In the genomic region with DNA sequence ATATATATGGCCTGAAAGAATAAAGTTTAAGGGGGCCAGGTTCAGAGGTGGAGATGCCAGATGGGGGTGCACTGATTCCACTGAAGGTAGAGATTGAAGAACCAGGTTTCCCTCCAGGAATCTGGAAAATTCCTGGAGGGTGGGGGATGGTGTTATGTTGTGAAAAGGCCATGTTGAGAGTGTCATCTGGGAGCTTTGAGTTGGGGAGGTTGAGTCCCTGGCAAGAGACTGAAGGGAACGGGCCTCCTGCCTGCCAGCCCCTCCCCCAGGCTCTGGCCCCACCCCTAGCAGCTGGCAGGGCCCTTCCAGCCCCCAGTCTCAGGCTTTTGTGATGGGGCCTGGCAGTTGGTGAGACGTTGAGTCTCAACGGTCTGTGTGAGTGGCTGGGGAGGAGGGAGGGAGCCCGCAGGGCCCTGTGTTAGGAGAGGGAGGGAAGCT, we compare ENCODE assay signal across 13 cellular contexts. TPM values are rescaled to one million over a fixed set of nuclear protein-coding genes. Genes with fewer than 3 reads are reported as not detected.
A peak's percentile ranks its signal among the peaks of the same experiment; 100 is the strongest.
DNase-seq lines count a peak whose midpoint lies in the region; ATAC-seq and TF ChIP-seq lines count a peak whose summit lies in the region.
"Had no signal": no experiment of that assay in that cellular context is flagged by ENCODE, and none has a peak within 500 bp of the region (broad histone marks: within the 10 kb centered on the region; RNA-seq: fewer than 3 reads in every experiment).

No MANE protein-coding gene starts in this region.

- H3K4me3 ChIP-seq in GM23338 (peak overlapping the region; percentile 72), endodermal cell (ENCODE audit: low read length) (no peak overlapping the region)
- H3K4me3 ChIP-seq: body of pancreas, thoracic aorta had no signal

- peaks cover 10% of the 10 kb centered on the region; the same call in 1 of the 2 replicates for H3K79me2 ChIP-seq in GM23338 (replicated peaks; ENCODE audit: insufficient read depth)

- H4K20me1 ChIP-seq in GM23338 (replicated peaks; ENCODE audit: insufficient read depth): no peaks in the 10 kb centered on the region; the same call in 1 of the 2 replicates

- no peak overlapping the region for H3K27ac ChIP-seq in GM23338 (ENCODE audit: low read depth)
- no peak overlapping the region for H3K27ac ChIP-seq in endodermal cell (ENCODE audit: low read depth, low read length)
- H3K27ac ChIP-seq: body of pancreas, thoracic aorta had no signal

- no peaks in the 10 kb centered on the region for H3K9me2 ChIP-seq in GM23338 (ENCODE audit: insufficient read depth)

- H3K36me3 Mint-ChIP-seq in GM23338 (ENCODE audit: low read depth) (peaks cover 6% of the 10 kb centered on the region; the same call in 1 of the 3 replicates), endodermal cell (ENCODE audit: low read depth) (no peaks in the 10 kb centered on the region), osteocyte (ENCODE audit: unreplicated experiment) (no peaks in the 10 kb centered on the region)

- no peaks in the 10 kb centered on the region for H3K36me3 ChIP-seq in GM23338 (ENCODE audit: insufficient read depth)
- no peaks in the 10 kb centered on the region for H3K36me3 ChIP-seq in endodermal cell (ENCODE audit: control insufficient read depth, insufficient read depth, low read length)
- H3K36me3 ChIP-seq: thoracic aorta had no signal

- ATAC-seq in GM23338: peak; percentile 23
- ATAC-seq: body of pancreas had no signal

- H3K9me3 ChIP-seq in endodermal cell (ENCODE audit: control insufficient read depth, low read length): no peaks in the 10 kb centered on the region
- H3K9me3 ChIP-seq: body of pancreas, thoracic aorta had no signal

- H3K27me3 Mint-ChIP-seq in GM23338 (ENCODE audit: insufficient read depth, low read depth, poor library complexity): peaks cover 41% of the 10 kb centered on the region
- peaks cover 37% of the 10 kb centered on the region for H3K27me3 Mint-ChIP-seq in endodermal cell (ENCODE audit: insufficient read depth)
- peaks cover 18% of the 10 kb centered on the region for H3K27me3 Mint-ChIP-seq in osteocyte (ENCODE audit: unreplicated experiment)

- peaks cover 18% of the 10 kb centered on the region for H3F3A ChIP-seq in GM23338 (replicated peaks; ENCODE audit: low read depth)

- H3K4me3 Mint-ChIP-seq in GM23338 (peak overlapping the region; percentile 16; the same call in 1 of the 3 replicates), endodermal cell (no peak overlapping the region), osteocyte (ENCODE audit: unreplicated experiment) (no peak overlapping the region)

- H3K27me3 ChIP-seq in GM23338 (ENCODE audit: insufficient read depth) (peaks cover 41% of the 10 kb centered on the region), endodermal cell (ENCODE audit: control insufficient read depth, insufficient read depth, low read length, poor library complexity, severe bottlenecking) (peaks cover 37% of the 10 kb centered on the region)
- H3K27me3 ChIP-seq: body of pancreas had no signal

- H3K4me1 Mint-ChIP-seq in GM23338 (peaks cover 33% of the 10 kb centered on the region), endodermal cell (peaks cover 24% of the 10 kb centered on the region), osteocyte (ENCODE audit: unreplicated experiment) (peaks cover 20% of the 10 kb centered on the region)

- DNase-seq in GM23338 (ENCODE audit: low spot score): peak; percentile 96
- DNase-seq in NCI-H524 (lab: John Stamatoyannopoulos, UW): peak; percentile 59 to 88
- peak; percentile 79 for DNase-seq in endodermal cell
- no peak for DNase-seq in osteocyte (ENCODE audit: extremely low spot score, unreplicated experiment)
- no peak for DNase-seq in stimulated activated CD4-positive, alpha-beta T cell treated with anti-CD3 and anti-CD28 coated beads, Interleukin-4, amount 100 ng/mL, for 24 hours
- no peak for DNase-seq in activated CD8-positive, alpha-beta memory T cell treated with anti-CD3 and anti-CD28 coated beads, Interleukin-2, amount 50 U/mL, for 4 hours
- no peak for DNase-seq in activated CD4-positive, alpha-beta T cell treated with anti-CD3 and anti-CD28 coated beads, Interleukin-2, amount 50 U/mL, for 4 hours
- DNase-seq: body of pancreas, GF-D8, Karpas-422, NCI-H526 treated with DMSO at 0.1 percent for 48 hours, posterior cingulate gyrus had no signal

- TF ChIP-seq CTCF in GM23338 (conservative IDR thresholded peaks at IDR 0.05; ENCODE audit: low read depth in 2 of 2) (peak; percentile 81 to 89), endodermal cell (conservative IDR thresholded peaks at IDR 0.05) (peak; percentile 60), osteocyte (IDR thresholded peaks at IDR 0.05) (peak; percentile 28)

- H3K27ac Mint-ChIP-seq in GM23338 (no peak overlapping the region), endodermal cell (no peak overlapping the region), osteocyte (ENCODE audit: unreplicated experiment) (no peak overlapping the region)

- no peak overlapping the region for H2AFZ ChIP-seq in GM23338

- whole genome bisulfite sequencing in endodermal cell (ENCODE audit: insufficient coverage in 1 of 2, insufficient read length in 1 of 2), 2 experiments: 14 to 43% methylated on average over 1 to 4 of the region's 4 CpGs

- H3K9ac ChIP-seq in endodermal cell (ENCODE audit: extremely low read depth, low read length, poor library complexity, severe bottlenecking): no peak overlapping the region

- H3K4me1 ChIP-seq in GM23338 (ENCODE audit: insufficient read depth) (peaks cover 22% of the 10 kb centered on the region), endodermal cell (ENCODE audit: control insufficient read depth, insufficient read depth, low read length) (peaks cover 21% of the 10 kb centered on the region)

- H3K4me2 ChIP-seq in GM23338: peak overlapping the region; percentile 96

- H3K9me3 Mint-ChIP-seq in GM23338 (peaks cover 6% of the 10 kb centered on the region; the same call in 2 of the 3 replicates), endodermal cell (no peaks in the 10 kb centered on the region), osteocyte (ENCODE audit: unreplicated experiment) (no peaks in the 10 kb centered on the region)

TF ChIP-seq in GM23338, 12 proteins besides CTCF, POLR2A, EP300 and RAD21 (continues in another document):
- TF ChIP-seq ZNF114 (CRISPR knock-in tag; IDR thresholded peaks at IDR 0.05) (no peak), CREB1 (CRISPR knock-in tag; IDR thresholded peaks at IDR 0.05; ENCODE audit: low read depth) (no peak), POLR2AphosphoS5 (IDR thresholded peaks at IDR 0.05; ENCODE audit: low read depth) (no peak), ETS1 (IDR thresholded peaks at IDR 0.05) (no peak), EZH2 (IDR thresholded peaks at IDR 0.05; ENCODE audit: low read depth, unreplicated experiment) (no peak), REST (IDR thresholded peaks at IDR 0.05; ENCODE audit: unreplicated experiment) (no peak), NANOG (IDR thresholded peaks at IDR 0.05; ENCODE audit: borderline replicate concordance) (no peak)

RNA-seq across cellular contexts. Expression of gene PTPRU, which starts 4.1 kb away (rescaled TPM):
- total RNA-seq in GM23338 (2014; rRNA removed; shearing (Covaris generic)): 69.6 and 105 TPM in 2 replicates
- 7.9 and 8.0 TPM in 2 replicates for polyA plus RNA-seq in GM23338 (2016; fragmentation: Nextera tagmentation; extraction: Ambion mirVana)
- total RNA-seq in endodermal cell (10 to 100 TPM; 49.8 to 73.1 TPM), osteocyte (3.5 and 4.8 TPM in 2 replicates)
- polyA plus RNA-seq in endodermal cell (2013, experiment 1 of 2): 39.5 TPM
- polyA plus RNA-seq in endodermal cell (2013, experiment 2 of 2): 36.6 TPM

RNA-seq across cellular contexts. Expression of gene MECR, which starts 9.7 kb away (rescaled TPM):
- total RNA-seq in GM23338 (2014; rRNA removed; shearing (Covaris generic)): 14.3 and 25.7 TPM in 2 replicates
- 29.4 and 32.3 TPM in 2 replicates for polyA plus RNA-seq in GM23338 (2016; fragmentation: Nextera tagmentation; extraction: Ambion mirVana)
- 10 to 100 TPM; 33.3 to 38.2 TPM for total RNA-seq in endodermal cell
- 35.9 TPM for polyA plus RNA-seq in endodermal cell (2013, experiment 1 of 2)
- 30.3 TPM for polyA plus RNA-seq in endodermal cell (2013, experiment 2 of 2)
- total RNA-seq in osteocyte: 20.5 and 22.5 TPM in 2 replicates

RNA-seq across cellular contexts. Expression of gene SRSF4, which starts 58.7 kb away (rescaled TPM):
- 54.4 and 58.4 TPM in 2 replicates for total RNA-seq in GM23338 (2014; rRNA removed; shearing (Covaris generic))
- 98.3 and 98.8 TPM in 2 replicates for polyA plus RNA-seq in GM23338 (2016; fragmentation: Nextera tagmentation; extraction: Ambion mirVana)
- total RNA-seq in endodermal cell (100 to 1,000 TPM in 1 of 2 donors, 10 to 100 TPM in 1; 89.1 to 107 TPM), osteocyte (70.5 and 74.6 TPM in 2 replicates)
- 101 TPM for polyA plus RNA-seq in endodermal cell (2013, experiment 1 of 2)
- polyA plus RNA-seq in endodermal cell (2013, experiment 2 of 2): 85.0 TPM

Comparison
In these comparisons a context has a peak if more than half of its experiments do, and no peak if none do; other contexts are left out.
1. DNase-seq: peak in GM23338 (single experiment), NCI-H524 (2 of 2) and endodermal cell (single experiment); none in osteocyte (single experiment), stimulated activated CD4-positive, alpha-beta T cell treated with anti-CD3 and anti-CD28 coated beads, Interleukin-4, amount 100 ng/mL, for 24 hours (single experiment), activated CD8-positive, alpha-beta memory T cell treated with anti-CD3 and anti-CD28 coated beads, Interleukin-2, amount 50 U/mL, for 4 hours (single experiment) and activated CD4-positive, alpha-beta T cell treated with anti-CD3 and anti-CD28 coated beads, Interleukin-2, amount 50 U/mL, for 4 hours (0 of 2).
2. CTCF ChIP-seq: peak in every context shown above with its lines; median percentile 85 in GM23338; 60 in endodermal cell; 28 in osteocyte.